12 cellular contexts compared by ENCODE assay signal in the genomic region with DNA sequence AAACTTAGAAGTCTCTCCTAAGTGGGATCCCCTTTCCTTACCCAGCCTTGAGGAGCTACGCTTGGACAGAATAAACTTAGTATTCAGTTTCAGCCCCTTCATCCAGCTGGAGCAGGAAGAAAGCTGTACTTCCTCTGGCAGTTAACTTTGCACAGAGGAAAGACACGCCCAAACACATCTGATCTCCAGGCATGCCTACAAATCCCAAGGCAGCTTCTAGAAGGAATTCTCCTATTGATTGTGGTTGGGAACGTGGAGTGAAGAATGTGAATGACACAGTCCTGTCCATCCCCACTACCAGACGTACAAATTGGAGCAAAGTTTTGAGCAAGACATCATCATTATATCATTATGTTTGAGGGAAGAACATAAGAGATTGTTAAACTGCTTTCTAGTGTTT. TPM values are rescaled to one million over a fixed set of nuclear protein-coding genes. Genes with fewer than 3 reads are reported as not detected.
DNase-seq lines count a peak whose midpoint lies in the region; ATAC-seq and TF ChIP-seq lines count a peak whose summit lies in the region.
"Had no signal": no experiment of that assay in that cellular context is flagged by ENCODE, and none has a peak within 500 bp of the region (broad histone marks: within the 10 kb centered on the region; RNA-seq: fewer than 3 reads in every experiment).

No MANE protein-coding gene starts in this region.

- H2BK15ac ChIP-seq in IMR-90 (ENCODE audit: low read depth, low read length) (no peak overlapping the region), mesenchymal stem cell (ENCODE audit: low read depth, poor library complexity, severe bottlenecking) (no peak overlapping the region)

- BruUV-seq in IMR-90 (replicated peaks; lab: Mats Ljungman, UMichigan) = no TSS peak

- no peak overlapping the region for H2BK12ac ChIP-seq in mesenchymal stem cell (ENCODE audit: low read length in 2 of 2)

- TF ChIP-seq RAD21 in IMR-90 (IDR thresholded peaks at IDR 0.05; ENCODE audit: low read length) = no peak

- no peak overlapping the region for H2AK9ac ChIP-seq in IMR-90 (replicated peaks; ENCODE audit: low read depth, low read length, poor library complexity)

- H3K23ac ChIP-seq in IMR-90 (ENCODE audit: low read depth, low read length) (no peak overlapping the region), mesenchymal stem cell (ENCODE audit: low read length in 2 of 2) (no peak overlapping the region)

- H3K14ac ChIP-seq in IMR-90 (replicated peaks; ENCODE audit: low read depth, low read length) = no peak overlapping the region
- no peak overlapping the region for H3K14ac ChIP-seq in mesenchymal stem cell (ENCODE audit: low read length in 2 of 2)

- H3K27ac ChIP-seq in IMR-90 (ENCODE audit: insufficient read depth, low read length) = no peak overlapping the region
- no peak overlapping the region for H3K27ac ChIP-seq in colonic mucosa
- no peak overlapping the region for H3K27ac ChIP-seq in mesenchymal stem cell (ENCODE audit: low read length, poor library complexity, severe bottlenecking)
- H3K27ac ChIP-seq: esophagus squamous epithelium had no signal

- WGBS in IMR-90 (ENCODE audit: extremely low coverage in 2 of 2, insufficient read length in 1 of 2), 2 experiments = no CpG with 5 or more reads among the region's 4 CpGs
- 74% methylated on average over 3 of the region's 4 CpGs for WGBS in mesenchymal stem cell

- peak; percentile 6 for DNase-seq in ELF-1 (ENCODE audit: low read depth, low spot score)
- DNase-seq in IMR-90 = no peak
- DNase-seq in colonic mucosa = peak; percentile 55
- DNase-seq in mesenchymal stem cell = no peak
- no peak for DNase-seq in HK-2 (ENCODE audit: unreplicated experiment)
- no peak for DNase-seq in C1 segment of cervical spinal cord (lab: John Stamatoyannopoulos, UW)
- no peak for DNase-seq in stimulated activated CD4-positive, alpha-beta T cell treated with anti-CD3 and anti-CD28 coated beads, Interleukin-2, amount 100 ng/mL, for 24 hours
- DNase-seq in stimulated activated CD4-positive, alpha-beta T cell treated with anti-CD3 and anti-CD28 coated beads, Interleukin-15, amount 100 ng/mL, for 24 hours = no peak
- DNase-seq: activated CD4-positive, alpha-beta T cell treated with anti-CD3 and anti-CD28 coated beads for 36 hours; esophagus squamous epithelium; NCI-H524 treated with DMSO at 0.1 percent for 48 hours had no signal

- H3K56ac ChIP-seq in IMR-90 (ENCODE audit: extremely low read depth, insufficient read depth, low read length) = no peak overlapping the region

- POLR2A ChIA-PET in IMR-90 (lab: Charles Lee; ENCODE audit: unreplicated experiment) = interaction anchor here (0.6 kb wide), 1 partner anchor 606 kb away, joined by 4 read pairs; no protein-coding TSS in a partner anchor

- H4K8ac ChIP-seq in IMR-90 (ENCODE audit: low read depth in 2 of 2, low read length in 2 of 2) (no peak overlapping the region), mesenchymal stem cell (ENCODE audit: low read length) (no peak overlapping the region)

- in situ Hi-C loops in IMR-90 (cut with MboI; ENCODE audit: low sequenced_read_pairs) = no loop called here

- TF ChIP-seq POLR2A in IMR-90 (IDR thresholded peaks at IDR 0.05; ENCODE audit: low read depth, low read length) = no peak

- ATAC-seq in IMR-90 (ENCODE audit: low read depth) = 0 out of 2 replicates have a peak, but pooled peaks have one; percentile 24
- ATAC-seq: activated CD4-positive, alpha-beta T cell treated with anti-CD3 and anti-CD28 coated beads for 36 hours; activated T-helper 17 cell treated with anti-CD3 and anti-CD28 coated beads, Interleukin-2, amount 50 U/mL, for 72 hours had no signal

- H4K20me1 ChIP-seq in IMR-90 (ENCODE audit: insufficient read depth, low read length) = no peaks in the 10 kb centered on the region

- H2BK120ac ChIP-seq in IMR-90 (ENCODE audit: low read depth, low read length) (no peak overlapping the region), mesenchymal stem cell (ENCODE audit: low read depth, low read length) (no peak overlapping the region)

- no peaks in the 10 kb centered on the region for H3K4me1 ChIP-seq in IMR-90 (ENCODE audit: control insufficient read depth, insufficient read depth, low read length)
- no peaks in the 10 kb centered on the region for H3K4me1 ChIP-seq in colonic mucosa
- peaks cover 1% of the 10 kb centered on the region for H3K4me1 ChIP-seq in mesenchymal stem cell (ENCODE audit: control insufficient read depth, insufficient read depth, low read depth, low read length)

- H2AK5ac ChIP-seq in IMR-90 (ENCODE audit: low read depth, low read length) (no peak overlapping the region), mesenchymal stem cell (ENCODE audit: low read length, severe bottlenecking) (no peak overlapping the region)

- CTCF ChIA-PET in IMR-90 (lab: Yijun Ruan, JAX) = no interaction called here

- H3K27me3 ChIP-seq in IMR-90 (ENCODE audit: control insufficient read depth, insufficient read depth, low read length) = peaks cover 16% of the 10 kb centered on the region
- H3K27me3 ChIP-seq in colonic mucosa = no peaks in the 10 kb centered on the region
- peaks cover 0 to 3% of the 10 kb centered on the region in 2 experiments for H3K27me3 ChIP-seq in mesenchymal stem cell (ENCODE audit: control insufficient read depth in 1 of 2, insufficient read depth in 1 of 2, low read length in 2 of 2)

- no peaks in the 10 kb centered on the region for H3K36me3 ChIP-seq in IMR-90 (ENCODE audit: control insufficient read depth, insufficient read depth, low read length)
- no peaks in the 10 kb centered on the region for H3K36me3 ChIP-seq in colonic mucosa
- H3K36me3 ChIP-seq in mesenchymal stem cell (ENCODE audit: control insufficient read depth in 1 of 2, insufficient read depth in 2 of 2, low read depth in 1 of 2, low read length in 2 of 2) = no peaks in the 10 kb centered on the region
- H3K36me3 ChIP-seq: esophagus squamous epithelium had no signal

- dilution Hi-C loops in IMR-90 (cut with HindIII; ENCODE audit: low sequenced_read_pairs, unreplicated experiment) = no loop called here

- H2BK5ac ChIP-seq in IMR-90 (ENCODE audit: low read depth, low read length, poor library complexity, severe bottlenecking) (no peak overlapping the region), mesenchymal stem cell (ENCODE audit: low read depth, low read length, poor library complexity, severe bottlenecking) (no peak overlapping the region)

- no peak overlapping the region for H2BK20ac ChIP-seq in IMR-90 (ENCODE audit: low read depth, low read length)

- H3K9ac ChIP-seq in IMR-90 (ENCODE audit: low read depth, low read length) (no peak overlapping the region), colonic mucosa (ENCODE audit: low read depth in 2 of 2, low read length in 2 of 2) (no peak overlapping the region), mesenchymal stem cell (ENCODE audit: low read length) (peak overlapping the region; percentile 35)

- no peaks in the 10 kb centered on the region for H3K9me3 ChIP-seq in IMR-90 (ENCODE audit: control insufficient read depth, insufficient read depth, low read length)
- no peaks in the 10 kb centered on the region for H3K9me3 ChIP-seq in colonic mucosa
- H3K9me3 ChIP-seq in mesenchymal stem cell (ENCODE audit: control insufficient read depth, low read length) = no peaks in the 10 kb centered on the region
- H3K9me3 ChIP-seq: esophagus squamous epithelium had no signal

- H3K18ac ChIP-seq in IMR-90 (ENCODE audit: low read depth, low read length) = no peak overlapping the region
- H3K18ac ChIP-seq in mesenchymal stem cell (ENCODE audit: low read depth in 1 of 2, low read length in 2 of 2) = no peak overlapping the region

- H3K79me1 ChIP-seq in IMR-90 (ENCODE audit: low read depth in 1 of 2, low read length in 2 of 2) (no peaks in the 10 kb centered on the region), mesenchymal stem cell (replicated peaks; ENCODE audit: low read length, poor library complexity, severe bottlenecking) (no peaks in the 10 kb centered on the region)

- H2AFZ ChIP-seq in IMR-90 (replicated peaks; ENCODE audit: low read length, poor library complexity) (no peak overlapping the region), mesenchymal stem cell (ENCODE audit: low read depth, low read length) (no peak overlapping the region)

- H3K4ac ChIP-seq in IMR-90 (ENCODE audit: low read depth, low read length) (no peak overlapping the region), mesenchymal stem cell (ENCODE audit: low read depth in 1 of 2, low read length in 2 of 2) (no peak overlapping the region)

- H4K91ac ChIP-seq in IMR-90 (ENCODE audit: insufficient read depth, low read depth, low read length) (no peak overlapping the region), mesenchymal stem cell (ENCODE audit: low read length) (no peak overlapping the region)

- H3K9me1 ChIP-seq in IMR-90 (ENCODE audit: insufficient read depth, low read length) = no peaks in the 10 kb centered on the region

- H3K4me3 ChIP-seq in IMR-90 (ENCODE audit: insufficient read depth, low read depth, low read length) = no peak overlapping the region
- H3K4me3 ChIP-seq in colonic mucosa = no peak overlapping the region
- peak overlapping the region in 1 of 2 experiments; percentile 10 for H3K4me3 ChIP-seq in mesenchymal stem cell (ENCODE audit: insufficient read depth in 1 of 2, low read depth in 1 of 2, low read length in 2 of 2)
- H3K4me3 ChIP-seq: esophagus squamous epithelium had no signal

- intact Hi-C loops in IMR-90 (cut with micrococcal nuclease) = no loop called here
- intact Hi-C loops in colonic mucosa (cut with DNase I) = no loop called here

- H3K4me2 ChIP-seq in IMR-90 (ENCODE audit: low read depth, low read length) = no peak overlapping the region
- no peak overlapping the region for H3K4me2 ChIP-seq in mesenchymal stem cell (ENCODE audit: low read length, poor library complexity, severe bottlenecking)

- H4K5ac ChIP-seq in IMR-90 (ENCODE audit: low read depth, low read length) = no peak overlapping the region

- TF ChIP-seq CTCF in IMR-90 (conservative IDR thresholded peaks at IDR 0.05; ENCODE audit: low read depth, low read length) (no peak), colonic mucosa (IDR thresholded peaks at IDR 0.05) (no peak)

TF ChIP-seq in IMR-90, 13 proteins besides CTCF, POLR2A, EP300 and RAD21 (continues in another document):
- no peak for TF ChIP-seq BHLHE40 (IDR thresholded peaks at IDR 0.05; ENCODE audit: low read depth, low read length)

RNA-seq across cellular contexts. Expression of a gene that starts 6.6 kb away (rescaled TPM):
- total RNA-seq in IMR-90 (2012; rRNA removed) (23.1 and 30.3 TPM in 2 replicates), colonic mucosa (100 to 1,000 TPM in 1 of 2 donors, 10 to 100 TPM in 1; 60.3 to 112 TPM)
- 7.7 and 12.4 TPM in 2 replicates for polyA plus RNA-seq in IMR-90 (2012; rRNA removed)
- polyA plus RNA-seq in IMR-90 (2012; cell fraction: cytosol; rRNA removed) = 4.8 and 7.6 TPM in 2 replicates
- 1.4 and 6.5 TPM in 2 replicates for polyA plus RNA-seq in IMR-90 (2012; cell fraction: nucleus; rRNA removed; ENCODE audit: low replicate concordance)
- polyA plus RNA-seq in mesenchymal stem cell (2013, experiment 1 of 2) = 0.87 TPM
- 1.1 TPM for polyA plus RNA-seq in mesenchymal stem cell (2013, experiment 2 of 2)

Comparison
In these comparisons a context has a peak if more than half of its experiments do, and no peak if none do; other contexts are left out.
1. DNase-seq: peak in ELF-1 (single experiment) and colonic mucosa (single experiment); none in IMR-90 (single experiment), mesenchymal stem cell (single experiment), HK-2 (single experiment), C1 segment of cervical spinal cord (0 of 14), stimulated activated CD4-positive, alpha-beta T cell treated with anti-CD3 and anti-CD28 coated beads, Interleukin-2, amount 100 ng/mL, for 24 hours (0 of 2) and stimulated activated CD4-positive, alpha-beta T cell treated with anti-CD3 and anti-CD28 coated beads, Interleukin-15, amount 100 ng/mL, for 24 hours (single experiment).